ENCODE assay signal across 2 cellular contexts in the genomic region with DNA sequence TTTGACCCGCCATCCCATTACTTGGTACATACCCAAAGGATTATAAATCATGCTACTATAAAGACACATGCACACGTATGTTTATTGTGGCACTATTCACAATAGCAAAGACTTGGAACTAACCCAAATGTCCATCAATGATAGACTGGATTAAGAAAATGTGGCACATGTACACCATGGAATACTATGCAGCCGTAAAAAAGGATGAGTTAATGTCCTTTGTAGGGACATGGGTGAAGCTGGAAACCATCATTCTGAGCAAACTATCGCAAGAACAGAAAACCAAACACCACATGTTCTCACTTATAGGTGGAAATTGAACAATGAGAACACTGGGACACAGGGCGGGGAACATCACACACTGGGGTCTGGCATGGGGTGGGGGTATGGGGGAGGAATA. TPM values are rescaled to one million over a fixed set of nuclear protein-coding genes. Genes with fewer than 3 reads are reported as not detected.
DNase-seq lines count a peak whose midpoint lies in the region; ATAC-seq, FAIRE-seq and TF ChIP-seq lines count a peak whose summit lies in the region.
"Not testable (repeated sequence)": the region's sequence is repeated elsewhere in the genome, so short reads cannot be mapped to it uniquely, and the experiment has no call there.

No MANE protein-coding gene starts in this region.

- TF ChIP-seq EP300 in K562 (IDR thresholded peaks at IDR 0.05; ENCODE audit: low read length), result not testable (repeated sequence)

- not testable (repeated sequence) for TF ChIP-seq POLR2A in K562 (conservative IDR thresholded peaks at IDR 0.05)

- ATAC-seq in K562, result not testable (repeated sequence)

- not testable (repeated sequence) for H3K4me2 ChIP-seq in K562 (ENCODE audit: insufficient read depth, low read length)

- not testable (repeated sequence) for TF ChIP-seq RAD21 in K562 (CRISPR knock-in tag; conservative IDR thresholded peaks at IDR 0.05 in 1 of 2, IDR thresholded peaks at IDR 0.05 in 1 of 2)

- not testable (repeated sequence) for H3K27me3 ChIP-seq in K562 (ENCODE audit: control insufficient read depth in 2 of 2, insufficient read depth in 2 of 2, low read length in 2 of 2)

- intact Hi-C loops in K562 (cut with micrococcal nuclease), result not testable (repeated sequence)

- BruUV-seq in K562 (replicated peaks; lab: Mats Ljungman, UMichigan), result not testable (repeated sequence)

- in situ Hi-C loops in K562 (cut with MboI), result not testable (repeated sequence)

- H3K36me3 ChIP-seq in HEK293 (ENCODE audit: control insufficient read depth in 2 of 2, insufficient read depth in 1 of 2, low read length in 2 of 2); K562 (ENCODE audit: control insufficient read depth, insufficient read depth, low read length): not testable (repeated sequence)

- 14% methylated on average over 5 of the region's 5 CpGs for WGBS in K562 (ENCODE audit: insufficient coverage, low coverage, missing lambda C conversion rate)

- not testable (repeated sequence) for H4K20me1 ChIP-seq in K562 (replicated peaks; ENCODE audit: control insufficient read depth, insufficient read depth, low read length)

- not testable (repeated sequence) for H2AFZ ChIP-seq in K562 (ENCODE audit: low read depth, low read length)

- not testable (repeated sequence) for FAIRE-seq in K562 (lab: Jason Lieb, UNC)

- not testable (repeated sequence) for H3K9me3 ChIP-seq in HEK293 (ENCODE audit: control insufficient read depth, insufficient read depth, low read depth, low read length); K562 (replicated peaks; ENCODE audit: control insufficient read depth, insufficient read depth, low read depth, low read length)

- CTCF ChIA-PET in HEK293 (lab: Yijun Ruan, JAX); K562 (lab: Yijun Ruan, JAX; ENCODE audit: low intra/inter-chr PET ratio): not testable (repeated sequence)

- not testable (repeated sequence) for H3K27ac ChIP-seq in HEK293 (ENCODE audit: extremely low read depth, low read depth, low read length); K562 (ENCODE audit: extremely low read depth, low read depth, low read length)

- H3K4me3 ChIP-seq in HEK293 (ENCODE audit: low read depth, low read length); K562: not testable (repeated sequence)

- POLR2A ChIA-PET in HEK293 (lab: Yijun Ruan, JAX); K562 (lab: Yijun Ruan, JAX): not testable (repeated sequence)

- not testable (repeated sequence) for DNase-seq in K562 (ENCODE audit: extremely low read depth in 1 of 4, low spot score in 3 of 4)

- not testable (repeated sequence) for H3K9ac ChIP-seq in K562 (ENCODE audit: insufficient read depth in 1 of 2, low read depth in 2 of 2, low read length in 2 of 2)

- TF ChIP-seq CTCF in HEK293 (tag by site-specific recombination; IDR thresholded peaks at IDR 0.05); K562 (IDR thresholded peaks at IDR 0.05 in 2 of 3, conservative IDR thresholded peaks at IDR 0.05 in 1 of 3; ENCODE audit: insufficient read depth in 2 of 3, low read depth in 1 of 3, low read length in 3 of 3): not testable (repeated sequence)

- not testable (repeated sequence) for H3K4me1 ChIP-seq in HEK293 (ENCODE audit: control insufficient read depth, insufficient read depth, low read length); K562 (replicated peaks in 1 of 2; ENCODE audit: control insufficient read depth in 2 of 2, insufficient read depth in 2 of 2, low read length in 2 of 2)

- H3K9me1 ChIP-seq in K562 (ENCODE audit: control insufficient read depth, insufficient read depth, low read length), result not testable (repeated sequence)

- not testable (repeated sequence) for H3K79me2 ChIP-seq in K562 (ENCODE audit: control insufficient read depth, insufficient read depth, low read length)

TF ChIP-seq in HEK293, 187 proteins besides CTCF, POLR2A, EP300 and RAD21:
- peak; percentile 82; the same call in 1 of the 2 replicates for TF ChIP-seq ZNF146 (tag by site-specific recombination; IDR thresholded peaks at IDR 0.05)

TF ChIP-seq in K562, 482 proteins besides CTCF, POLR2A, EP300 and RAD21:
- TF ChIP-seq ZNF146 (CRISPR knock-in tag; IDR thresholded peaks at IDR 0.05; ENCODE audit: unreplicated experiment), result peak; percentile 50

RNA-seq across cellular contexts. Expression of gene GMDS, which starts 57.1 kb away (rescaled TPM):
- total RNA-seq in K562 (2011; cell fraction: chromatin; rRNA removed; ENCODE audit: low replicate concordance), result 23.2 and 32.8 TPM in 2 replicates
- total RNA-seq in K562 (2011; cell fraction: nucleolus; rRNA removed), result 10.0 and 15.4 TPM in 2 replicates
- total RNA-seq in K562 (2011; cell fraction: nucleoplasm; rRNA removed), result 20.7 and 25.2 TPM in 2 replicates
- 10.1 and 13.4 TPM in 2 replicates for total RNA-seq in K562 (2014; rRNA removed)
- total RNA-seq in K562 (2014; rRNA removed; fragmentation: Illumina TruSeq; extraction: Trizol), result 12.4 and 14.3 TPM in 2 replicates
- 11.6 and 14.3 TPM in 2 replicates for total RNA-seq in K562 (2015; rRNA removed; fragmentation: Illumina TruSeq; extraction: Trizol)
- 19.3 and 19.9 TPM in 2 replicates for total RNA-seq in K562 (2021)
- 8.6 and 13.5 TPM in 2 replicates for polyA plus RNA-seq in K562 (2011; rRNA removed)
- 8.5 and 9.4 TPM in 2 replicates for polyA plus RNA-seq in K562 (2011; cell fraction: cytosol; rRNA removed)
- 5.7 and 6.0 TPM in 2 replicates for polyA plus RNA-seq in K562 (2011; cell fraction: nucleus; rRNA removed)
- polyA plus RNA-seq in K562 (2012), result 15.9 and 17.4 TPM in 2 replicates
- polyA plus RNA-seq in K562 (2014; fragmentation: Illumina TruSeq; extraction: Trizol), result 25.3 and 31.8 TPM in 2 replicates
- polyA plus RNA-seq in K562 (2014; fragmentation: Nextera tagmentation; extraction: Ambion mirVana), result under 1 TPM; 0.48 to 0.69 TPM
- polyA plus RNA-seq in K562 (2014; rRNA removed), result 18.3 and 23.7 TPM in 2 replicates
- 10.6 and 14.1 TPM in 2 replicates for polyA minus RNA-seq in K562 (2011; rRNA and poly(A)+ RNA removed)
- 5.7 and 9.4 TPM in 2 replicates for polyA minus RNA-seq in K562 (2011; cell fraction: cytosol; rRNA and poly(A)+ RNA removed)
- polyA minus RNA-seq in K562 (2011; cell fraction: nucleus; rRNA and poly(A)+ RNA removed), result 10.6 and 14.6 TPM in 2 replicates
